ENCODE assay signal across 8 cellular contexts in genomic region chr11:57658023-57658361, GRCh38. TPM values are rescaled to one million over a fixed set of nuclear protein-coding genes. Genes with fewer than 3 reads are reported as not detected.
DNase-seq lines count a peak whose midpoint lies in the region; ATAC-seq and TF ChIP-seq lines count a peak whose summit lies in the region.

No MANE protein-coding gene starts in this region.

- no peak for ATAC-seq in right cardiac atrium
- ATAC-seq in stimulated activated effector memory CD8-positive, alpha-beta T cell treated with anti-CD3 and anti-CD28 coated beads, Interleukin-12 subunit alpha, Interleukin-12 subunit beta, amount 100 ng/mL, for 72 hours = no peak
- no peak for ATAC-seq in GM21528 (IDR thresholded peaks at IDR 0.05; ENCODE audit: low FRiP score, unreplicated experiment)

- H3K9me3 Mint-ChIP-seq in stimulated activated effector memory CD8-positive, alpha-beta T cell treated with anti-CD3 and anti-CD28 coated beads, Interleukin-12 subunit alpha, Interleukin-12 subunit beta, amount 100 ng/mL, for 72 hours = no peaks in the 10 kb centered on the region

- POLR2A ChIA-PET in HEK293 (lab: Yijun Ruan, JAX) = interaction anchor here (1.1 kb wide), 1 partner anchor 9 kb away, joined by 5 read pairs; no protein-coding TSS in a partner anchor

- no peak for TF ChIP-seq CTCF in HEK293 (tag by site-specific recombination; IDR thresholded peaks at IDR 0.05)
- TF ChIP-seq CTCF in VCaP (conservative IDR thresholded peaks at IDR 0.05) = no peak

- H3K4me1 ChIP-seq in HEK293 (ENCODE audit: control insufficient read depth, insufficient read depth, low read length) (no peaks in the 10 kb centered on the region), right cardiac atrium (ENCODE audit: control insufficient read depth, insufficient read depth, low read length) (no peaks in the 10 kb centered on the region)

- no peaks in the 10 kb centered on the region for H3K9me3 ChIP-seq in HEK293 (ENCODE audit: control insufficient read depth, insufficient read depth, low read depth, low read length)
- no peaks in the 10 kb centered on the region for H3K9me3 ChIP-seq in right cardiac atrium (ENCODE audit: control insufficient read depth, low read length)

- intact Hi-C loops in right cardiac atrium (cut with DNase I) = no loop called here

- peaks cover 19% of the 10 kb centered on the region for H3K4me1 Mint-ChIP-seq in stimulated activated effector memory CD8-positive, alpha-beta T cell treated with anti-CD3 and anti-CD28 coated beads, Interleukin-12 subunit alpha, Interleukin-12 subunit beta, amount 100 ng/mL, for 72 hours

- H3K4me3 Mint-ChIP-seq in stimulated activated effector memory CD8-positive, alpha-beta T cell treated with anti-CD3 and anti-CD28 coated beads, Interleukin-12 subunit alpha, Interleukin-12 subunit beta, amount 100 ng/mL, for 72 hours = peak overlapping the region; percentile 98

- H3K36me3 ChIP-seq in HEK293 (ENCODE audit: control insufficient read depth in 2 of 2, insufficient read depth in 1 of 2, low read length in 2 of 2) = peaks cover 0 to 38% of the 10 kb centered on the region in 2 experiments; a peak in 2 of 3 replicates

- H3K27ac ChIP-seq in HEK293 (ENCODE audit: extremely low read depth, low read depth, low read length) (no peak overlapping the region), VCaP (peak overlapping the region; percentile 77), right cardiac atrium (ENCODE audit: low read length) (no peak overlapping the region)

- H3K27ac Mint-ChIP-seq in stimulated activated effector memory CD8-positive, alpha-beta T cell treated with anti-CD3 and anti-CD28 coated beads, Interleukin-12 subunit alpha, Interleukin-12 subunit beta, amount 100 ng/mL, for 72 hours = peak overlapping the region; percentile 96

- WGBS in right cardiac atrium = under 1% methylated on average over 8 of the region's 8 CpGs

- DNase-seq in right cardiac atrium (no peak), SHP77 treated with DMSO at 0.1 percent for 48 hours (lab: John Stamatoyannopoulos, UW) (no peak), islet precursor cell (no peak)
- DNase-seq in stimulated activated effector memory CD8-positive, alpha-beta T cell treated with anti-CD3 and anti-CD28 coated beads, Interleukin-12 subunit alpha, Interleukin-12 subunit beta, amount 100 ng/mL, for 72 hours (ENCODE audit: low spot score in 2 of 2) = no peak
- DNase-seq in stimulated activated CD4-positive, alpha-beta T cell treated with anti-CD3 and anti-CD28 coated beads, Interleukin-2, amount 100 ng/mL, for 48 hours = no peak

- H3K4me3 ChIP-seq in HEK293 (ENCODE audit: low read depth, low read length) (peak overlapping the region; percentile 73), right cardiac atrium (ENCODE audit: low read length) (peak overlapping the region; percentile 78)

- CTCF ChIA-PET in HEK293 (lab: Yijun Ruan, JAX) = interaction anchor here (0.8 to 1.9 kb wide), 2 partner anchors 13 to 94 kb away, joined by 5 to 9 read pairs; partner anchors contain the start of gene BTBD18

- H3K27me3 ChIP-seq in right cardiac atrium (ENCODE audit: control insufficient read depth, insufficient read depth) = no peaks in the 10 kb centered on the region

- peaks cover 56% of the 10 kb centered on the region for H3K36me3 Mint-ChIP-seq in stimulated activated effector memory CD8-positive, alpha-beta T cell treated with anti-CD3 and anti-CD28 coated beads, Interleukin-12 subunit alpha, Interleukin-12 subunit beta, amount 100 ng/mL, for 72 hours

TF ChIP-seq in HEK293, 187 proteins besides CTCF, POLR2A, EP300 and RAD21:
- TF ChIP-seq ZBTB17 (tag by site-specific recombination; IDR thresholded peaks at IDR 0.05) = peak; percentile 82
- no peak for TF ChIP-seq ZNF138 (tag by site-specific recombination; IDR thresholded peaks at IDR 0.05; ENCODE audit: borderline replicate concordance)
- TF ChIP-seq, protein P1, sequence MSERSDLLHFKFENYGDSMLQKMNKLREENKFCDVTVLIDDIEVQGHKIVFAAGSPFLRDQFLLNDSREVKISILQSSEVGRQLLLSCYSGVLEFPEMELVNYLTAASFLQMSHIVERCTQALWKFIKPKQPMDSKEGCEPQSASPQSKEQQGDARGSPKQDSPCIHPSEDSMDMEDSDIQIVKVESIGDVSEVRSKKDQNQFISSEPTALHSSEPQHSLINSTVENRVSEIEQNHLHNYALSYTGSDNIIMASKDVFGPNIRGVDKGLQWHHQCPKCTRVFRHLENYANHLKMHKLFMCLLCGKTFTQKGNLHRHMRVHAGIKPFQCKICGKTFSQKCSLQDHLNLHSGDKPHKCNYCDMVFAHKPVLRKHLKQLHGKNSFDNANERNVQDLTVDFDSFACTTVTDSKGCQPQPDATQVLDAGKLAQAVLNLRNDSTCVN (tag by site-specific recombination; optimal IDR thresholded peaks at IDR 0.05) = no peak

RNA-seq across cellular contexts. Expression of gene CLP1, which starts 0.4 kb away (rescaled TPM):
- total RNA-seq in right cardiac atrium = 1 to 10 TPM; 6.3 to 8.2 (median 7.2) TPM
- polyA plus RNA-seq in right cardiac atrium = 4.6 TPM

RNA-seq across cellular contexts. Expression of gene YPEL4, which starts 8.3 kb away (rescaled TPM):
- total RNA-seq in right cardiac atrium = 1 to 10 TPM in 1 of 4 donors, under 1 TPM in 3; 0.33 to 1.1 (median 0.62) TPM
- 1.5 TPM for polyA plus RNA-seq in right cardiac atrium

RNA-seq across cellular contexts. Expression of gene ZDHHC5, which starts 9.9 kb away (rescaled TPM):
- total RNA-seq in right cardiac atrium = 10 to 100 TPM; 38.9 to 60.4 (median 54.3) TPM
- polyA plus RNA-seq in right cardiac atrium = 27.0 TPM

RNA-seq across cellular contexts. Expression of gene MED19, which starts 54.0 kb away (rescaled TPM):
- 10 to 100 TPM in 2 of 4 donors, 1 to 10 TPM in 2; 8.4 to 10.5 (median 9.5) TPM for total RNA-seq in right cardiac atrium
- polyA plus RNA-seq in right cardiac atrium = 9.8 TPM

RNA-seq across cellular contexts. Expression of gene TMX2, which starts 54.4 kb away (rescaled TPM):
- 10 to 100 TPM; 57.4 to 78.1 (median 70.8) TPM for total RNA-seq in right cardiac atrium
- polyA plus RNA-seq in right cardiac atrium = 73.2 TPM
